ENCODE assay signal across 22 cellular contexts in genomic region chr1:36602189-36602588, GRCh38.
"Had no signal": no experiment of that assay in that cellular context is flagged by ENCODE, and none has a peak within 500 bp of the region (broad histone marks: within the 10 kb centered on the region; RNA-seq: fewer than 3 reads in every experiment).

No MANE protein-coding gene starts in this region.

- DNase-seq: activated CD4-positive, alpha-beta memory T cell treated with anti-CD3 and anti-CD28 coated beads, Interleukin-2, amount 10 ng/mL, durations not matched to agents 7 days and 5 days; activated CD4-positive, alpha-beta T cell treated with anti-CD3 and anti-CD28 coated beads for 1 hour; activated CD4-positive, alpha-beta T cell treated with anti-CD3 and anti-CD28 coated beads, Interleukin-2, amount 10 ng/mL, durations not matched to agents 7 days and 5 days; activated gamma-delta T cell treated with Interleukin-2 at 50 U/mL for 16 hours; activated naive CD4-positive, alpha-beta T cell treated with anti-CD3 and anti-CD28 coated beads, Interleukin-2, amount 50 U/mL, for 16 hours; activated T-cell treated with anti-CD3 and anti-CD28 coated beads, Interleukin-2, amount 50 U/mL, for 4 hours; amniotic stem cell; brain microvascular endothelial cell; dorsolateral prefrontal cortex; effector memory CD8-positive, alpha-beta T cell; erythroblast; gastrocnemius medialis; glutamatergic neuron; left ventricle myocardium superior; mucosa of descending colon; right lobe of liver; stimulated activated CD4-positive, alpha-beta T cell treated with anti-CD3 and anti-CD28 coated beads, Interleukin-2, amount 100 ng/mL, for 48 hours; stimulated activated naive CD4-positive, alpha-beta T cell treated with Interleukin-2 at 50 U/mL for 16 hours had no signal

- H3K27ac ChIP-seq: brain microvascular endothelial cell, coronary artery, dorsolateral prefrontal cortex, gastrocnemius medialis, neutrophil, right lobe of liver, tibial nerve had no signal

- ATAC-seq: activated T-cell treated with anti-CD3 and anti-CD28 coated beads, Interleukin-2, amount 50 U/mL, for 4 hours; activated T-helper 17 cell treated with anti-CD3 and anti-CD28 coated beads, Interleukin-2, amount 50 U/mL, for 72 hours; effector memory CD8-positive, alpha-beta T cell; gastrocnemius medialis; left ventricle myocardium superior; mucosa of descending colon; right lobe of liver had no signal

- H3K4me1 ChIP-seq: gastrocnemius medialis, right lobe of liver, tibial nerve had no signal

- H3K36me3 ChIP-seq: brain microvascular endothelial cell, gastrocnemius medialis, neutrophil, right lobe of liver, tibial nerve had no signal

- H3K27me3 ChIP-seq: brain microvascular endothelial cell, right lobe of liver, tibial nerve had no signal

- H3K9me3 ChIP-seq: gastrocnemius medialis, mucosa of descending colon, neutrophil, right lobe of liver, tibial nerve had no signal

- H3K4me3 ChIP-seq: coronary artery, dorsolateral prefrontal cortex, gastrocnemius medialis, mucosa of descending colon, right lobe of liver, tibial nerve had no signal
